In the genomic region with DNA sequence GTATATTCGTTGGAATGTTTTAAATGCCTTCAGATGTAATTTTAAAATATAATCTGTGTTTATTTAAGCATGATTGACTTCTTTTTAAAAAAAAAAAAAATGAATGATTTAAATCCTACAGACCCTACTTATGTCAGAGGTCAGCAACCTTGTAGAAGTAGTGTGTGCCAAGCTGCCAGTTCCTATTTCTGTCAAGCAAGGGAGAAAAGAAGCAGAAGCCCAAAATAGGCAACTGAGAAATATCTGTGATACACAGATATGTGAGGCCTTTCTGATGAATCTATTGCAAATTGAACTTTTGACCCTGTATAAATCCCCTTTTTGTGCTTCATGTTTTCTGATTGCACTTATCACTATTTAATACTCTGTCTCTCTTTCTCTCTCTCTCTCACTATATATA, we compare ENCODE assay signal across 1 cellular context.
TF ChIP-seq lines count a peak whose summit lies in the region.

No MANE protein-coding gene starts in this region.

TF ChIP-seq in SK-N-SH, 30 proteins besides CTCF, POLR2A, EP300 and RAD21 (continued from another document):
- TF ChIP-seq, protein P1, sequence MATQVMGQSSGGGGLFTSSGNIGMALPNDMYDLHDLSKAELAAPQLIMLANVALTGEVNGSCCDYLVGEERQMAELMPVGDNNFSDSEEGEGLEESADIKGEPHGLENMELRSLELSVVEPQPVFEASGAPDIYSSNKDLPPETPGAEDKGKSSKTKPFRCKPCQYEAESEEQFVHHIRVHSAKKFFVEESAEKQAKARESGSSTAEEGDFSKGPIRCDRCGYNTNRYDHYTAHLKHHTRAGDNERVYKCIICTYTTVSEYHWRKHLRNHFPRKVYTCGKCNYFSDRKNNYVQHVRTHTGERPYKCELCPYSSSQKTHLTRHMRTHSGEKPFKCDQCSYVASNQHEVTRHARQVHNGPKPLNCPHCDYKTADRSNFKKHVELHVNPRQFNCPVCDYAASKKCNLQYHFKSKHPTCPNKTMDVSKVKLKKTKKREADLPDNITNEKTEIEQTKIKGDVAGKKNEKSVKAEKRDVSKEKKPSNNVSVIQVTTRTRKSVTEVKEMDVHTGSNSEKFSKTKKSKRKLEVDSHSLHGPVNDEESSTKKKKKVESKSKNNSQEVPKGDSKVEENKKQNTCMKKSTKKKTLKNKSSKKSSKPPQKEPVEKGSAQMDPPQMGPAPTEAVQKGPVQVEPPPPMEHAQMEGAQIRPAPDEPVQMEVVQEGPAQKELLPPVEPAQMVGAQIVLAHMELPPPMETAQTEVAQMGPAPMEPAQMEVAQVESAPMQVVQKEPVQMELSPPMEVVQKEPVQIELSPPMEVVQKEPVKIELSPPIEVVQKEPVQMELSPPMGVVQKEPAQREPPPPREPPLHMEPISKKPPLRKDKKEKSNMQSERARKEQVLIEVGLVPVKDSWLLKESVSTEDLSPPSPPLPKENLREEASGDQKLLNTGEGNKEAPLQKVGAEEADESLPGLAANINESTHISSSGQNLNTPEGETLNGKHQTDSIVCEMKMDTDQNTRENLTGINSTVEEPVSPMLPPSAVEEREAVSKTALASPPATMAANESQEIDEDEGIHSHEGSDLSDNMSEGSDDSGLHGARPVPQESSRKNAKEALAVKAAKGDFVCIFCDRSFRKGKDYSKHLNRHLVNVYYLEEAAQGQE (IDR thresholded peaks at IDR 0.05; ENCODE audit: low read depth, low read length): no peak
- TF ChIP-seq RCOR1 (IDR thresholded peaks at IDR 0.05; ENCODE audit: low read length) (peak; percentile 88), IRF3 (IDR thresholded peaks at IDR 0.05; ENCODE audit: low read depth, low read length) (no peak), ELF1 (IDR thresholded peaks at IDR 0.05) (no peak), SIN3A (IDR thresholded peaks at IDR 0.05; ENCODE audit: borderline replicate concordance, low read depth, low read length) (no peak), SMC3 (IDR thresholded peaks at IDR 0.05; ENCODE audit: low read depth, low read length) (no peak), YY1 (IDR thresholded peaks at IDR 0.05; ENCODE audit: low read depth) (no peak), ZBTB33 (IDR thresholded peaks at IDR 0.05; ENCODE audit: borderline replicate concordance, low read depth) (no peak), FOSL2 (IDR thresholded peaks at IDR 0.05; ENCODE audit: borderline replicate concordance, low read depth) (no peak), MEF2A (IDR thresholded peaks at IDR 0.05; ENCODE audit: borderline replicate concordance, low read depth) (peak; percentile 60; the same call in 1 of the 2 replicates), MXI1 (IDR thresholded peaks at IDR 0.05; ENCODE audit: low read depth, low read length) (no peak), NFIC (IDR thresholded peaks at IDR 0.05; ENCODE audit: borderline replicate concordance) (peak; percentile 95), TEAD4 (IDR thresholded peaks at IDR 0.05; ENCODE audit: borderline replicate concordance, insufficient read depth) (peak; percentile 82), RFX5 (IDR thresholded peaks at IDR 0.05; ENCODE audit: low read length) (no peak), RXRA (IDR thresholded peaks at IDR 0.05; ENCODE audit: borderline replicate concordance, low read depth) (peak; percentile 96), JUND (IDR thresholded peaks at IDR 0.05) (peak; percentile 76), TCF12 (IDR thresholded peaks at IDR 0.05) (peak; percentile 99), EZH2phosphoT487 (IDR thresholded peaks at IDR 0.05; ENCODE audit: borderline replicate concordance, low read depth) (no peak), TAF1 (IDR thresholded peaks at IDR 0.05; ENCODE audit: borderline replicate concordance, low read depth, low read length) (no peak), GABPA (IDR thresholded peaks at IDR 0.05; ENCODE audit: low read depth) (no peak), CHD2 (IDR thresholded peaks at IDR 0.05; ENCODE audit: low read length, partially characterized antibody) (peak; percentile 72), GATA2 (CRISPR knock-in tag; IDR thresholded peaks at IDR 0.05) (peak; percentile 75), FOXM1 (IDR thresholded peaks at IDR 0.05; ENCODE audit: low read depth) (0 out of 2 replicates have a peak, but pooled peaks have one; percentile 55), NRF1 (IDR thresholded peaks at IDR 0.05; ENCODE audit: low read depth, low read length) (no peak), POLR2AphosphoS5 (IDR thresholded peaks at IDR 0.05; ENCODE audit: low read depth, low read length) (peak; percentile 86)
- TF ChIP-seq, protein P2, sequence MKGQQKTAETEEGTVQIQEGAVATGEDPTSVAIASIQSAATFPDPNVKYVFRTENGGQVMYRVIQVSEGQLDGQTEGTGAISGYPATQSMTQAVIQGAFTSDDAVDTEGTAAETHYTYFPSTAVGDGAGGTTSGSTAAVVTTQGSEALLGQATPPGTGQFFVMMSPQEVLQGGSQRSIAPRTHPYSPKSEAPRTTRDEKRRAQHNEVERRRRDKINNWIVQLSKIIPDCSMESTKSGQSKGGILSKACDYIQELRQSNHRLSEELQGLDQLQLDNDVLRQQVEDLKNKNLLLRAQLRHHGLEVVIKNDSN (IDR thresholded peaks at IDR 0.05; ENCODE audit: borderline replicate concordance, low read depth): no peak
- TF ChIP-seq, protein P3, sequence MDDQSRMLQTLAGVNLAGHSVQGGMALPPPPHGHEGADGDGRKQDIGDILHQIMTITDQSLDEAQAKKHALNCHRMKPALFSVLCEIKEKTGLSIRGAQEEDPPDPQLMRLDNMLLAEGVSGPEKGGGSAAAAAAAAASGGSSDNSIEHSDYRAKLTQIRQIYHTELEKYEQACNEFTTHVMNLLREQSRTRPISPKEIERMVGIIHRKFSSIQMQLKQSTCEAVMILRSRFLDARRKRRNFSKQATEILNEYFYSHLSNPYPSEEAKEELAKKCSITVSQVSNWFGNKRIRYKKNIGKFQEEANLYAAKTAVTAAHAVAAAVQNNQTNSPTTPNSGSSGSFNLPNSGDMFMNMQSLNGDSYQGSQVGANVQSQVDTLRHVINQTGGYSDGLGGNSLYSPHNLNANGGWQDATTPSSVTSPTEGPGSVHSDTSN (IDR thresholded peaks at IDR 0.05): peak; percentile 96
